Comparison of ENCODE assay signal across 36 cellular contexts in the genomic region with DNA sequence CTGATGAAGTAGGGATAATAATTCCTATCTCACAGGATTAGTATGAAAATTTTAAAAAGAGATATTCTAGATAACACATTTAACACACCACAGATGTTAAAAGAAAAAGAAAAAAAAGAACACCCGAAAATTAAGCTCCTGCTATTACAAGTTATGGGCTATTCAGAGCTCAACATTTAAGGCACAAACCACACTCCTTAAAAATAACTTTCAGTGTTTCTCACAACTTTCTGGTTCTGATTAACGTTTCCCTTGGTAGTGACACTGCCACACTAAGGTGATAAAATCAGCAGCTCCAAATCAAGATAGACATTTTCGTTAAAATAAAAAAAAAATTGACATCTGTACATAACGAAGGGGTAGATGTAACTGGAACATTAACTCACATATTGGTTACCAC. TPM values are rescaled to one million over a fixed set of nuclear protein-coding genes. Genes with fewer than 3 reads are reported as not detected.
"Had no signal": no experiment of that assay in that cellular context is flagged by ENCODE, and none has a peak within 500 bp of the region (broad histone marks: within the 10 kb centered on the region; RNA-seq: fewer than 3 reads in every experiment).

No MANE protein-coding gene starts in this region.

- ATAC-seq: activated CD8-positive, alpha-beta T cell treated with anti-CD3 and anti-CD28 coated beads for 36 hours; activated naive CD8-positive, alpha-beta T cell treated with anti-CD3 and anti-CD28 coated beads, Interleukin-2, amount 50 U/mL, for 24 hours; activated T-cell treated with anti-CD3 and anti-CD28 coated beads, Interleukin-2, amount 50 U/mL, for 4 hours; activated T-cell treated with anti-CD3 and anti-CD28 coated beads, Interleukin-2, amount 50 U/mL, for 72 hours had no signal

- H3K4me3 ChIP-seq: ascending aorta, cardiac muscle cell had no signal

- H3K27me3 ChIP-seq: ascending aorta had no signal

- H3K36me3 ChIP-seq: ascending aorta, cardiac muscle cell had no signal

- H3K4me3 Mint-ChIP-seq: activated B cell treated with CpG ODN at 0.5 μM for 24 hours; activated CD4-positive, alpha-beta memory T cell treated with anti-CD3 and anti-CD28 coated beads for 36 hours; activated CD4-positive, alpha-beta T cell treated with anti-CD3 and anti-CD28 coated beads, Interleukin-2, amount 10 ng/mL, durations not matched to agents 24 days and 14 days; activated CD8-positive, alpha-beta T cell treated with anti-CD3 and anti-CD28 coated beads for 36 hours; activated naive CD4-positive, alpha-beta T cell treated with anti-CD3 and anti-CD28 coated beads, Interleukin-2, amount 10 ng/mL, durations not matched to agents 7 days and 5 days; activated naive CD4-positive, alpha-beta T cell treated with anti-CD3 and anti-CD28 coated beads, Interleukin-2, amount 50 U/mL, for 24 hours; activated naive CD8-positive, alpha-beta T cell; activated naive CD8-positive, alpha-beta T cell treated with anti-CD3 and anti-CD28 coated beads, Interleukin-2, amount 10 ng/mL, durations not matched to agents 7 days and 5 days; activated naive CD8-positive, alpha-beta T cell treated with anti-CD3 and anti-CD28 coated beads, Interleukin-2, amount 50 U/mL, for 24 hours; activated T-cell treated with anti-CD3 and anti-CD28 coated beads, Interleukin-2, amount 50 U/mL, for 4 hours; activated T-cell treated with anti-CD3 and anti-CD28 coated beads, Interleukin-2, amount 50 U/mL, for 72 hours; activated T-helper 1 cell treated with anti-CD3 and anti-CD28 coated beads, Interleukin-12 subunit alpha, Interleukin-12 subunit beta, Interleukin-2, Interleukin-4 antibody, amounts not matched to agents 30 ng/mL and 10 ng/mL and 1 ng/mL, durations not matched to agents 14 hours and 24 hours and 36 hours; brain; central memory CD8-positive, alpha-beta T cell; T-helper 1 cell treated with Interleukin-12 subunit alpha and Interleukin-12 subunit beta and Interleukin-4 antibody, amounts not matched to agents 30 μg/mL and 1 μg/mL, for 36 hours; T-helper 2 cell treated with Interferon-gamma antibody and Interleukin-4, amounts not matched to agents 5 μg/mL and 100 μg/mL, for 36 hours had no signal

- H3K9me3 Mint-ChIP-seq: activated B cell treated with CpG ODN at 0.5 μM for 24 hours; activated CD4-positive, alpha-beta memory T cell treated with anti-CD3 and anti-CD28 coated beads for 36 hours; activated CD4-positive, alpha-beta T cell treated with anti-CD3 and anti-CD28 coated beads, Interleukin-2, amount 10 ng/mL, durations not matched to agents 24 days and 14 days; activated CD8-positive, alpha-beta T cell treated with anti-CD3 and anti-CD28 coated beads for 36 hours; activated naive CD4-positive, alpha-beta T cell treated with anti-CD3 and anti-CD28 coated beads, Interleukin-2, amount 10 ng/mL, durations not matched to agents 7 days and 5 days; activated naive CD4-positive, alpha-beta T cell treated with anti-CD3 and anti-CD28 coated beads, Interleukin-2, amount 50 U/mL, for 24 hours; activated naive CD8-positive, alpha-beta T cell treated with anti-CD3 and anti-CD28 coated beads, Interleukin-2, amount 10 ng/mL, durations not matched to agents 7 days and 5 days; activated naive CD8-positive, alpha-beta T cell treated with anti-CD3 and anti-CD28 coated beads, Interleukin-2, amount 50 U/mL, for 24 hours; activated T-cell treated with anti-CD3 and anti-CD28 coated beads, Interleukin-2, amount 50 U/mL, for 4 hours; activated T-cell treated with anti-CD3 and anti-CD28 coated beads, Interleukin-2, amount 50 U/mL, for 72 hours; activated T-helper 1 cell treated with anti-CD3 and anti-CD28 coated beads, Interleukin-12 subunit alpha, Interleukin-12 subunit beta, Interleukin-2, Interleukin-4 antibody, amounts not matched to agents 30 ng/mL and 10 ng/mL and 1 ng/mL, durations not matched to agents 14 hours and 24 hours and 36 hours; activated T-helper 2 cell treated with anti-CD3 and anti-CD28 coated beads, Interferon-gamma antibody, Interleukin-2, Interleukin-4, amounts not matched to agents 10 μg/mL and 5 μg/mL and 100 μg/mL, durations not matched to agents 14 hours and 24 hours and 36 hours; central memory CD8-positive, alpha-beta T cell; T-helper 1 cell treated with Interleukin-12 subunit alpha and Interleukin-12 subunit beta and Interleukin-4 antibody, amounts not matched to agents 30 μg/mL and 1 μg/mL, for 36 hours; T-helper 2 cell treated with Interferon-gamma antibody and Interleukin-4, amounts not matched to agents 5 μg/mL and 100 μg/mL, for 36 hours had no signal

- H3K9me3 ChIP-seq: ascending aorta had no signal

- DNase-seq: activated B cell treated with CpG ODN at 0.5 μM for 24 hours; activated CD4-positive, alpha-beta memory T cell treated with anti-CD3 and anti-CD28 coated beads for 36 hours; activated CD4-positive, alpha-beta T cell treated with anti-CD3 and anti-CD28 coated beads for 4 hours; activated CD4-positive, alpha-beta T cell treated with anti-CD3 and anti-CD28 coated beads, Interleukin-2, amount 10 ng/mL, durations not matched to agents 24 days and 14 days; activated CD4-positive, alpha-beta T cell treated with anti-CD3 and anti-CD28 coated beads, Interleukin-2, amount 50 U/mL, for 1 hour; activated CD4-positive, alpha-beta T cell treated with anti-CD3 and anti-CD28 coated beads, Interleukin-2, amount 50 U/mL, for 4 hours; activated CD4-positive, CD25-positive, alpha-beta regulatory T cell treated with anti-CD3 and anti-CD28 coated beads, Interleukin-2, amount 50 U/mL, for 72 hours; activated CD8-positive, alpha-beta memory T cell treated with anti-CD3 and anti-CD28 coated beads, Interleukin-2, amount 50 U/mL, for 4 hours; activated CD8-positive, alpha-beta T cell treated with anti-CD3 and anti-CD28 coated beads for 36 hours; activated effector memory CD4-positive, alpha-beta T cell treated with Interleukin-2 at 50 U/mL for 16 hours; activated gamma-delta T cell; activated naive CD4-positive, alpha-beta T cell treated with anti-CD3 and anti-CD28 coated beads, Interleukin-2, amount 10 ng/mL, durations not matched to agents 7 days and 5 days; activated naive CD4-positive, alpha-beta T cell treated with Interleukin-2 at 50 U/mL for 16 hours; activated naive CD8-positive, alpha-beta T cell treated with anti-CD3 and anti-CD28 coated beads, Interleukin-2, amount 10 ng/mL, durations not matched to agents 7 days and 5 days; activated naive CD8-positive, alpha-beta T cell treated with anti-CD3 and anti-CD28 coated beads, Interleukin-2, amount 50 U/mL, for 24 hours; activated T-cell treated with anti-CD3 and anti-CD28 coated beads for 4 hours; activated T-cell treated with anti-CD3 and anti-CD28 coated beads, Interleukin-2, amount 50 U/mL, for 1 hour; activated T-cell treated with anti-CD3 and anti-CD28 coated beads, Interleukin-2, amount 50 U/mL, for 4 hours; activated T-cell treated with anti-CD3 and anti-CD28 coated beads, Interleukin-2, amount 50 U/mL, for 72 hours; amygdala; anterior cingulate cortex; caudate nucleus; cerebellar nuclear complex; T-helper 1 cell; T-helper 9 cell had no signal

- H3K36me3 Mint-ChIP-seq: activated CD4-positive, alpha-beta memory T cell treated with anti-CD3 and anti-CD28 coated beads for 36 hours; activated naive CD4-positive, alpha-beta T cell treated with anti-CD3 and anti-CD28 coated beads, Interleukin-2, amount 50 U/mL, for 24 hours; activated naive CD8-positive, alpha-beta T cell; activated naive CD8-positive, alpha-beta T cell treated with anti-CD3 and anti-CD28 coated beads, Interleukin-2, amount 10 ng/mL, durations not matched to agents 7 days and 5 days; brain had no signal

- H3K27ac Mint-ChIP-seq: activated B cell treated with CpG ODN at 0.5 μM for 24 hours; activated CD4-positive, alpha-beta memory T cell treated with anti-CD3 and anti-CD28 coated beads for 36 hours; activated CD4-positive, alpha-beta T cell treated with anti-CD3 and anti-CD28 coated beads, Interleukin-2, amount 10 ng/mL, durations not matched to agents 24 days and 14 days; activated CD8-positive, alpha-beta T cell treated with anti-CD3 and anti-CD28 coated beads for 36 hours; activated naive CD4-positive, alpha-beta T cell treated with anti-CD3 and anti-CD28 coated beads, Interleukin-2, amount 10 ng/mL, durations not matched to agents 7 days and 5 days; activated naive CD4-positive, alpha-beta T cell treated with anti-CD3 and anti-CD28 coated beads, Interleukin-2, amount 50 U/mL, for 24 hours; activated naive CD8-positive, alpha-beta T cell; activated naive CD8-positive, alpha-beta T cell treated with anti-CD3 and anti-CD28 coated beads, Interleukin-2, amount 10 ng/mL, durations not matched to agents 7 days and 5 days; activated naive CD8-positive, alpha-beta T cell treated with anti-CD3 and anti-CD28 coated beads, Interleukin-2, amount 50 U/mL, for 24 hours; activated T-cell treated with anti-CD3 and anti-CD28 coated beads, Interleukin-2, amount 50 U/mL, for 72 hours; activated T-helper 1 cell treated with anti-CD3 and anti-CD28 coated beads, Interleukin-12 subunit alpha, Interleukin-12 subunit beta, Interleukin-2, Interleukin-4 antibody, amounts not matched to agents 30 ng/mL and 10 ng/mL and 1 ng/mL, durations not matched to agents 14 hours and 24 hours and 36 hours; activated T-helper 2 cell treated with anti-CD3 and anti-CD28 coated beads, Interferon-gamma antibody, Interleukin-2, Interleukin-4, amounts not matched to agents 10 μg/mL and 5 μg/mL and 100 μg/mL, durations not matched to agents 14 hours and 24 hours and 36 hours; brain; T-helper 1 cell treated with Interleukin-12 subunit alpha and Interleukin-12 subunit beta and Interleukin-4 antibody, amounts not matched to agents 30 μg/mL and 1 μg/mL, for 36 hours; T-helper 2 cell treated with Interferon-gamma antibody and Interleukin-4, amounts not matched to agents 5 μg/mL and 100 μg/mL, for 36 hours had no signal

- H3K27ac ChIP-seq: ascending aorta, cardiac muscle cell, VCaP had no signal

- H3K4me1 ChIP-seq: ascending aorta had no signal

- H3K27me3 Mint-ChIP-seq: activated naive CD4-positive, alpha-beta T cell treated with anti-CD3 and anti-CD28 coated beads, Interleukin-2, amount 50 U/mL, for 24 hours had no signal

- H3K4me1 Mint-ChIP-seq: brain; central memory CD8-positive, alpha-beta T cell had no signal

RNA-seq across cellular contexts. Expression of a gene that starts 26.9 kb away (rescaled TPM):
- total RNA-seq: ascending aorta had no signal
